In the genomic region with DNA sequence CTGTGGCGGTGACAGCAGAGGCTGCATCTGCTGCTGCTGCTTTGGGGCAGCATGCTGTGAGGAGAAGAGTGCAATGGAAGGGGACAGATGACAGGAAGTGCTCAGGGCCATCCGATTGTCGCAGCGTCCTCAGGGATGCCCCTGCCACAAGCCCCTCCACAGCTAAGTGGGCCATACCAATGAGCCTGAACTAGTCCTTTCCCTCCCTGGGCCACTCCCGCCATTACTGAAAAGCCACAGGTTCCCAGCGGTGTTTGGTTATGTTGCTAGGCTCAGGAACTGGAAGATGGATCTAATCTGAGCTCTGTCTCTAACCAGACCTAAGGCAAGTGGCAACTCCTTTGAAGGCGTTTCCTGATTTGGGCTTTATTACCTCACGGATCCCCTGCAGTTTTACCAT, we compare ENCODE assay signal across 18 cellular contexts.
A peak's percentile ranks its signal among the peaks of the same experiment; 100 is the strongest.
DNase-seq lines count a peak whose midpoint lies in the region; ATAC-seq lines count a peak whose summit lies in the region.
"Had no signal": no experiment of that assay in that cellular context is flagged by ENCODE, and none has a peak within 500 bp of the region (broad histone marks: within the 10 kb centered on the region; RNA-seq: fewer than 3 reads in every experiment).

No MANE protein-coding gene starts in this region.

- no peak overlapping the region for H3K9ac ChIP-seq in mesendoderm (ENCODE audit: low read length)

- no peaks in the 10 kb centered on the region for H3K27me3 ChIP-seq in mesendoderm (ENCODE audit: insufficient read depth, low read length, poor library complexity)

- no peak for DNase-seq in stimulated activated naive CD8-positive, alpha-beta T cell treated with anti-CD3 and anti-CD28 coated beads, Interleukin-15, amount 100 ng/mL, for 72 hours
- DNase-seq in stimulated activated naive CD8-positive, alpha-beta T cell treated with anti-CD3 and anti-CD28 coated beads, Interleukin-15, Interleukin-2, amounts not matched to agents 100 U/mL and 50 U/mL, for 24 hours = no peak
- peak; percentile 32 for DNase-seq in MV-4-11 (lab: John Stamatoyannopoulos, UW)
- peak; percentile 65 for DNase-seq in mesendoderm
- DNase-seq in kidney glomerular epithelial cell (lab: John Stamatoyannopoulos, UW) = no peak
- DNase-seq: AML-193, DMS79 treated with DMSO at 0.1 percent for 48 hours, NCI-H1694 treated with DMSO at 0.1 percent for 48 hours, NCI-H345, NCI-H526, PC-3, RPMI8226, SIG-M5 had no signal

- no peaks in the 10 kb centered on the region for H3K4me1 ChIP-seq in mesendoderm (ENCODE audit: control insufficient read depth, low read depth, low read length)

- H3K4ac ChIP-seq in mesendoderm (ENCODE audit: low read depth, low read length) = no peak overlapping the region

- H3K23ac ChIP-seq in mesendoderm (ENCODE audit: low read length) = no peak overlapping the region

- H2BK120ac ChIP-seq in mesendoderm (ENCODE audit: low read depth, low read length) = no peak overlapping the region

- no peak overlapping the region for H4K8ac ChIP-seq in mesendoderm (ENCODE audit: low read depth, low read length)

- H3K56ac ChIP-seq in mesendoderm (ENCODE audit: low read length) = no peak overlapping the region

- H3K4me3 ChIP-seq in mesendoderm (ENCODE audit: low read length) = no peak overlapping the region
- H3K4me3 ChIP-seq: HAP-1 had no signal

- peak overlapping the region; percentile 7 to 61 for H3K27ac Mint-ChIP-seq in stimulated activated naive CD8-positive, alpha-beta T cell treated with anti-CD3 and anti-CD28 coated beads, Interleukin-15, amount 100 ng/mL, for 72 hours

- no peak overlapping the region for H3K4me3 Mint-ChIP-seq in stimulated activated naive CD8-positive, alpha-beta T cell treated with anti-CD3 and anti-CD28 coated beads, Interleukin-15, amount 100 ng/mL, for 72 hours

- no peak overlapping the region for H3K27ac ChIP-seq in mesendoderm (ENCODE audit: low read depth, low read length)
- H3K27ac ChIP-seq: C4-2B had no signal

- no peak overlapping the region for H2BK5ac ChIP-seq in mesendoderm (ENCODE audit: low read length)

- peaks cover 15% of the 10 kb centered on the region for H3K27me3 Mint-ChIP-seq in stimulated activated naive CD8-positive, alpha-beta T cell treated with anti-CD3 and anti-CD28 coated beads, Interleukin-15, amount 100 ng/mL, for 72 hours

- H3K9me3 Mint-ChIP-seq in stimulated activated naive CD8-positive, alpha-beta T cell treated with anti-CD3 and anti-CD28 coated beads, Interleukin-15, amount 100 ng/mL, for 72 hours = no peaks in the 10 kb centered on the region

- no peak overlapping the region for H2AK5ac ChIP-seq in mesendoderm (ENCODE audit: low read length)

- no peak for ATAC-seq in stimulated activated naive CD8-positive, alpha-beta T cell treated with anti-CD3 and anti-CD28 coated beads, Interleukin-15, amount 100 ng/mL, for 72 hours
- no peak for ATAC-seq in stimulated activated naive CD8-positive, alpha-beta T cell treated with anti-CD3 and anti-CD28 coated beads, Interleukin-15, Interleukin-2, amounts not matched to agents 100 U/mL and 50 U/mL, for 24 hours
- ATAC-seq in GM21515 (IDR thresholded peaks at IDR 0.05; ENCODE audit: unreplicated experiment) (no peak), HG03378 (IDR thresholded peaks at IDR 0.05; ENCODE audit: unreplicated experiment) (no peak)
- ATAC-seq: PC-3, SK-N-SH treated with all-trans-retinoic acid at 6 μM for 48 hours had no signal

- H3K79me2 ChIP-seq in mesendoderm (ENCODE audit: control insufficient read depth, insufficient read depth, low read length) = no peaks in the 10 kb centered on the region

- no peak overlapping the region for H2BK15ac ChIP-seq in mesendoderm (replicated peaks; ENCODE audit: low read depth)

- no peak overlapping the region for H4K5ac ChIP-seq in mesendoderm (ENCODE audit: low read length)

- H3K18ac ChIP-seq in mesendoderm (ENCODE audit: low read length) = no peak overlapping the region

- no peak overlapping the region for H3K4me2 ChIP-seq in mesendoderm (ENCODE audit: low read length)

- WGBS in mesendoderm (ENCODE audit: extremely low coverage, insufficient coverage, low lambda C conversion rate) = no CpG with 5 or more reads among the region's 8 CpGs

- H3K4me1 Mint-ChIP-seq in stimulated activated naive CD8-positive, alpha-beta T cell treated with anti-CD3 and anti-CD28 coated beads, Interleukin-15, amount 100 ng/mL, for 72 hours = peaks cover 14% of the 10 kb centered on the region

- no peaks in the 10 kb centered on the region for H3K36me3 ChIP-seq in mesendoderm (ENCODE audit: control insufficient read depth, insufficient read depth, low read length)

- no peaks in the 10 kb centered on the region for H3K79me1 ChIP-seq in mesendoderm (ENCODE audit: low read length)

Comparison
In these comparisons a context has a peak if more than half of its experiments do, and no peak if none do; other contexts are left out.
1. DNase-seq: peak in MV-4-11 (single experiment) and mesendoderm (single experiment); none in stimulated activated naive CD8-positive, alpha-beta T cell treated with anti-CD3 and anti-CD28 coated beads, Interleukin-15, amount 100 ng/mL, for 72 hours (0 of 2), stimulated activated naive CD8-positive, alpha-beta T cell treated with anti-CD3 and anti-CD28 coated beads, Interleukin-15, Interleukin-2, amounts not matched to agents 100 U/mL and 50 U/mL, for 24 hours (single experiment) and kidney glomerular epithelial cell (single experiment).